ENCODE assay signal across 10 cellular contexts in genomic region chr1:21468597-21468996, GRCh38. TPM values are rescaled to one million over a fixed set of nuclear protein-coding genes. Genes with fewer than 3 reads are reported as not detected.
DNase-seq lines count a peak whose midpoint lies in the region; ATAC-seq and TF ChIP-seq lines count a peak whose summit lies in the region.
"Had no signal": no experiment of that assay in that cellular context is flagged by ENCODE, and none has a peak within 500 bp of the region (broad histone marks: within the 10 kb centered on the region; RNA-seq: fewer than 3 reads in every experiment).

No MANE protein-coding gene starts in this region.

- TF ChIP-seq CTCF in chondrocyte (IDR thresholded peaks at IDR 0.05) (peak; percentile 72), progenitor cell of endocrine pancreas (IDR thresholded peaks at IDR 0.05; ENCODE audit: unreplicated experiment) (peak; percentile 46)

- ATAC-seq in HG03571 (IDR thresholded peaks at IDR 0.05; ENCODE audit: unreplicated experiment) (no peak), GM19395 (IDR thresholded peaks at IDR 0.05; ENCODE audit: unreplicated experiment) (no peak)
- ATAC-seq: pancreas had no signal

- H3K9me2 ChIP-seq in Karpas-422 (replicated peaks; ENCODE audit: insufficient read depth, low read length): no peaks in the 10 kb centered on the region

- H3K27me3 Mint-ChIP-seq in chondrocyte (ENCODE audit: low read depth): no peaks in the 10 kb centered on the region
- no peaks in the 10 kb centered on the region for H3K27me3 Mint-ChIP-seq in progenitor cell of endocrine pancreas

- H4K20me1 ChIP-seq in Karpas-422 (ENCODE audit: insufficient read depth, low read depth, low read length): no peaks in the 10 kb centered on the region

- H3K4me2 ChIP-seq in Karpas-422 (ENCODE audit: low read depth, low read length, poor library complexity, severe bottlenecking): no peak overlapping the region

- no peak overlapping the region for H3K4me3 ChIP-seq in Karpas-422 (ENCODE audit: low read length)
- H3K4me3 ChIP-seq: pancreas had no signal

- H3K27ac Mint-ChIP-seq in chondrocyte (ENCODE audit: unreplicated experiment) (no peak overlapping the region), progenitor cell of endocrine pancreas (no peak overlapping the region)

- H3K4me3 Mint-ChIP-seq in chondrocyte (ENCODE audit: unreplicated experiment) (no peak overlapping the region), progenitor cell of endocrine pancreas (ENCODE audit: low read depth) (no peak overlapping the region)

- H3K36me3 ChIP-seq in Karpas-422 (ENCODE audit: insufficient read depth, low read length): no peaks in the 10 kb centered on the region
- H3K36me3 ChIP-seq: pancreas had no signal

- H3K9me3 ChIP-seq in Karpas-422 (ENCODE audit: low read length): no peaks in the 10 kb centered on the region
- H3K9me3 ChIP-seq: pancreas had no signal

- no peak overlapping the region for H3K9ac ChIP-seq in Karpas-422 (ENCODE audit: low read length)

- H3K9me3 Mint-ChIP-seq in chondrocyte (ENCODE audit: low read depth): no peaks in the 10 kb centered on the region
- no peaks in the 10 kb centered on the region for H3K9me3 Mint-ChIP-seq in progenitor cell of endocrine pancreas (ENCODE audit: low read depth)

- no peaks in the 10 kb centered on the region for H3K4me1 ChIP-seq in Karpas-422 (ENCODE audit: low read length)
- H3K4me1 ChIP-seq: pancreas had no signal

- H3K79me2 ChIP-seq in Karpas-422 (ENCODE audit: low read length): no peaks in the 10 kb centered on the region

- H3K36me3 Mint-ChIP-seq in chondrocyte (ENCODE audit: low read depth): peaks cover 22% of the 10 kb centered on the region
- H3K36me3 Mint-ChIP-seq in progenitor cell of endocrine pancreas (ENCODE audit: insufficient read depth): peaks cover 18% of the 10 kb centered on the region

- DNase-seq in NCI-H82 (lab: John Stamatoyannopoulos, UW): peak; percentile 12
- DNase-seq in NCI-H82 treated with DMSO at 0.1 percent for 48 hours (lab: John Stamatoyannopoulos, UW; ENCODE audit: unreplicated experiment): no peak
- peak; percentile 82 for DNase-seq in Karpas-422
- no peak for DNase-seq in chondrocyte (ENCODE audit: low spot score)
- DNase-seq in progenitor cell of endocrine pancreas (ENCODE audit: low spot score, unreplicated experiment): no peak
- DNase-seq in NCI-H1694 (lab: John Stamatoyannopoulos, UW): no peak
- DNase-seq: activated CD4-positive, CD25-positive, alpha-beta regulatory T cell had no signal

- no peak overlapping the region for H3K27ac ChIP-seq in Karpas-422 (ENCODE audit: low read length)
- H3K27ac ChIP-seq: pancreas had no signal

- H3K4me1 Mint-ChIP-seq in chondrocyte (ENCODE audit: low read depth) (no peaks in the 10 kb centered on the region), progenitor cell of endocrine pancreas (ENCODE audit: low read depth) (peaks cover 5% of the 10 kb centered on the region)

- H3K27me3 ChIP-seq in Karpas-422 (ENCODE audit: low read length): no peaks in the 10 kb centered on the region
- H3K27me3 ChIP-seq: pancreas had no signal

- no peak overlapping the region for H2AFZ ChIP-seq in Karpas-422 (ENCODE audit: low read length)

RNA-seq across cellular contexts. Expression of gene NBPF3, which starts 28.7 kb away (rescaled TPM):
- total RNA-seq in Karpas-422 (2014; rRNA removed; shearing (Covaris generic); ENCODE audit: low replicate concordance): 3.6 and 5.3 TPM in 2 replicates
- total RNA-seq in chondrocyte (15.0 to 18.5 TPM (median 16.3 TPM) in 3 replicates), progenitor cell of endocrine pancreas (19.4 and 20.1 TPM in 2 replicates)

RNA-seq across cellular contexts. Expression of gene ALPL, which starts 40.6 kb away (rescaled TPM):
- total RNA-seq in Karpas-422 (2014; rRNA removed; shearing (Covaris generic); ENCODE audit: low replicate concordance): 0.36 TPM in 1 of 2 replicates, not detected in the other
- total RNA-seq in chondrocyte (17.6 to 37.0 TPM (median 19.2 TPM) in 3 replicates), progenitor cell of endocrine pancreas (18.8 and 19.8 TPM in 2 replicates)

Comparison
In these comparisons a context has a peak if more than half of its experiments do, and no peak if none do; other contexts are left out.
1. DNase-seq: peak in NCI-H82 (single experiment) and Karpas-422 (single experiment); none in NCI-H82 treated with DMSO at 0.1 percent for 48 hours (single experiment), chondrocyte (single experiment), progenitor cell of endocrine pancreas (single experiment) and NCI-H1694 (single experiment).
2. RNA of gene ALPL, which starts 40.6 kb away (total RNA-seq): 17.6 to 37.0 TPM in chondrocyte and 18.8 to 19.8 TPM in progenitor cell of endocrine pancreas; 0.36 TPM in Karpas-422; every median in the first group is over 10 times any median in the second.